1 cellular context compared by ENCODE assay signal in genomic region chr17:47840742-47841487, GRCh38.
TF ChIP-seq lines count a peak whose summit lies in the region.

SCRN2 (minus strand) TSS chr17:47841273; CDS start chr17:47840843, 430 bp downstream.

TF ChIP-seq in HepG2, 621 proteins besides CTCF, POLR2A, EP300 and RAD21 (continued from another document and continues in another):
- 0 out of 2 replicates have a peak, but pooled peaks have one; percentile 22 for TF ChIP-seq KIAA2018 (CRISPR knock-in tag; IDR thresholded peaks at IDR 0.05; ENCODE audit: borderline replicate concordance)
- peak; percentile 87 for TF ChIP-seq GATAD1 (CRISPR knock-in tag; IDR thresholded peaks at IDR 0.05)
- peak; percentile 59 for TF ChIP-seq ZNF503 (CRISPR knock-in tag; IDR thresholded peaks at IDR 0.05)
- no peak; the same call in none of the 2 replicates for TF ChIP-seq KLF12 (CRISPR knock-in tag; IDR thresholded peaks at IDR 0.05; ENCODE audit: borderline replicate concordance)
- no peak for TF ChIP-seq ZNF253 (CRISPR knock-in tag; IDR thresholded peaks at IDR 0.05; ENCODE audit: borderline replicate concordance)
- TF ChIP-seq HNRNPUL1 (IDR thresholded peaks at IDR 0.05; ENCODE audit: low read depth, low read length), result no peak
- no peak for TF ChIP-seq CC2D1A (CRISPR knock-in tag; IDR thresholded peaks at IDR 0.05)
- TF ChIP-seq WIZ (CRISPR knock-in tag; IDR thresholded peaks at IDR 0.05), result 0 out of 2 replicates have a peak, but pooled peaks have one; percentile 79
- TF ChIP-seq ZNF747 (CRISPR knock-in tag; IDR thresholded peaks at IDR 0.05; ENCODE audit: borderline replicate concordance), result peak; percentile 81; the same call in 1 of the 2 replicates
- TF ChIP-seq ZNF225 (CRISPR knock-in tag; IDR thresholded peaks at IDR 0.05), result no peak; the same call in 1 of the 2 replicates
- no peak for TF ChIP-seq ZNF549 (CRISPR knock-in tag; IDR thresholded peaks at IDR 0.05)
- no peak; the same call in 1 of the 2 replicates for TF ChIP-seq ZNF430 (CRISPR knock-in tag; IDR thresholded peaks at IDR 0.05)
- no peak for TF ChIP-seq RERE (CRISPR knock-in tag; IDR thresholded peaks at IDR 0.05; ENCODE audit: low read depth)
- peak; percentile 85 for TF ChIP-seq RBM39 (IDR thresholded peaks at IDR 0.05; ENCODE audit: low read depth, low read length, poor library complexity, severe bottlenecking)
- TF ChIP-seq MED1 (CRISPR knock-in tag; IDR thresholded peaks at IDR 0.05), result peak; percentile 56; the same call in 1 of the 2 replicates
- no peak for TF ChIP-seq ZNF75D (CRISPR knock-in tag; IDR thresholded peaks at IDR 0.05; ENCODE audit: borderline replicate concordance)
- TF ChIP-seq ZNF614 (CRISPR knock-in tag; IDR thresholded peaks at IDR 0.05; ENCODE audit: borderline replicate concordance), result peak; percentile 52; the same call in 1 of the 2 replicates
- no peak for TF ChIP-seq NR3C1 (CRISPR knock-in tag; IDR thresholded peaks at IDR 0.05)
- TF ChIP-seq MAFG (CRISPR knock-in tag; IDR thresholded peaks at IDR 0.05), result no peak
- no peak for TF ChIP-seq NR2F2 (IDR thresholded peaks at IDR 0.05; ENCODE audit: borderline replicate concordance, low read depth)
- no peak for TF ChIP-seq ZBTB4 (CRISPR knock-in tag; IDR thresholded peaks at IDR 0.05; ENCODE audit: borderline replicate concordance)
- TF ChIP-seq GMEB1 (CRISPR knock-in tag; IDR thresholded peaks at IDR 0.05; ENCODE audit: borderline replicate concordance), result peak; percentile 67
- TF ChIP-seq ONECUT2 (CRISPR knock-in tag; IDR thresholded peaks at IDR 0.05), result 0 out of 2 replicates have a peak, but pooled peaks have one; percentile 29
- TF ChIP-seq SOX5 (CRISPR knock-in tag; IDR thresholded peaks at IDR 0.05; ENCODE audit: borderline replicate concordance), result no peak; the same call in 1 of the 2 replicates
- peak; percentile 84 for TF ChIP-seq PRDM15 (CRISPR knock-in tag; IDR thresholded peaks at IDR 0.05)
- peak; percentile 74; the same call in 1 of the 2 replicates for TF ChIP-seq REPIN1 (CRISPR knock-in tag; IDR thresholded peaks at IDR 0.05; ENCODE audit: borderline replicate concordance, low read depth)
- no peak for TF ChIP-seq ZFP36L2 (CRISPR knock-in tag; IDR thresholded peaks at IDR 0.05)
- TF ChIP-seq RFXAP (CRISPR knock-in tag; IDR thresholded peaks at IDR 0.05; ENCODE audit: borderline replicate concordance), result peak; percentile 53; the same call in 1 of the 2 replicates
- no peak for TF ChIP-seq TBL1XR1 (IDR thresholded peaks at IDR 0.05; ENCODE audit: borderline replicate concordance, low read length, partially characterized antibody)
- TF ChIP-seq ZSCAN21 (CRISPR knock-in tag; IDR thresholded peaks at IDR 0.05; ENCODE audit: borderline replicate concordance), result no peak
- TF ChIP-seq RARA (CRISPR knock-in tag; IDR thresholded peaks at IDR 0.05), result peak; percentile 54; the same call in 1 of the 2 replicates
